In genomic region chr4:180091710-180092109, GRCh38 we compare ENCODE assay signal across 33 cellular contexts.
"Had no signal": no experiment of that assay in that cellular context is flagged by ENCODE, and none has a peak within 500 bp of the region (broad histone marks: within the 10 kb centered on the region; RNA-seq: fewer than 3 reads in every experiment).

No MANE protein-coding gene starts in this region.

- DNase-seq: hypothalamus; immature natural killer cell; kidney; left colon; left ventricle myocardium inferior; midbrain; mucosa of descending colon; naive thymus-derived CD4-positive, alpha-beta T cell; nucleus accumbens; pancreas; posterior cingulate gyrus; retina; right cardiac atrium; stimulated activated CD4-positive, alpha-beta T cell treated with anti-CD3 and anti-CD28 coated beads, Interleukin-12 subunit alpha, Interleukin-12 subunit beta, amount 100 ng/mL, for 4 hours; stimulated activated CD4-positive, alpha-beta T cell treated with anti-CD3 and anti-CD28 coated beads, Interleukin-15, amount 100 ng/mL, for 24 hours; stimulated activated CD4-positive, alpha-beta T cell treated with anti-CD3 and anti-CD28 coated beads, Interleukin-2, amount 100 ng/mL, for 24 hours; stimulated activated CD4-positive, alpha-beta T cell treated with anti-CD3 and anti-CD28 coated beads, Interleukin-4, amount 100 ng/mL, for 1 hour; stimulated activated naive B cell treated with anti-CD40 and anti-IgM and Interleukin-4, amounts not matched to agents 10 μg/mL and 1 μg/mL and 100 μg/mL, for 72 hours; stimulated activated naive CD8-positive, alpha-beta T cell treated with anti-CD3 and anti-CD28 coated beads, Interleukin-15, Interleukin-2, amounts not matched to agents 100 U/mL and 50 U/mL, for 24 hours; stomach; testis; thyroid gland; transverse colon; upper lobe of left lung had no signal

- H3K36me3 Mint-ChIP-seq: memory B cell; natural killer cell treated with Interleukin-12 subunit alpha and Interleukin-12 subunit beta and Interleukin-15 and Interleukin-18, amount 100 ng/mL, for 72 hours; stimulated activated naive B cell treated with anti-CD40 and anti-IgM and Interleukin-4, amounts not matched to agents 10 μg/mL and 1 μg/mL and 100 μg/mL, for 72 hours had no signal

- H3K27ac ChIP-seq: left ventricle myocardium inferior, pancreas, prostate gland, skin epidermis, stomach, testis, thyroid gland, transverse colon, upper lobe of left lung, vagina had no signal

- FAIRE-seq: islet of Langerhans had no signal

- H3K27me3 Mint-ChIP-seq: memory B cell; naive thymus-derived CD4-positive, alpha-beta T cell; natural killer cell treated with Interleukin-12 subunit alpha and Interleukin-12 subunit beta and Interleukin-15 and Interleukin-18, amount 100 ng/mL, for 72 hours; stimulated activated naive B cell treated with anti-CD40 and anti-IgM and Interleukin-4, amounts not matched to agents 10 μg/mL and 1 μg/mL and 100 μg/mL, for 72 hours had no signal

- H3K4me3 Mint-ChIP-seq: immature natural killer cell; memory B cell; naive thymus-derived CD4-positive, alpha-beta T cell; natural killer cell treated with Interleukin-12 subunit alpha and Interleukin-12 subunit beta and Interleukin-15 and Interleukin-18, amount 100 ng/mL, for 72 hours; neural crest cell; stimulated activated naive B cell treated with anti-CD40 and anti-IgM and Interleukin-4, amounts not matched to agents 10 μg/mL and 1 μg/mL and 100 μg/mL, for 72 hours had no signal

- H3K4me1 Mint-ChIP-seq: immature natural killer cell; memory B cell; naive thymus-derived CD4-positive, alpha-beta T cell; stimulated activated naive B cell treated with anti-CD40 and anti-IgM and Interleukin-4, amounts not matched to agents 10 μg/mL and 1 μg/mL and 100 μg/mL, for 72 hours had no signal

- H3K27ac Mint-ChIP-seq: immature natural killer cell; memory B cell; naive thymus-derived CD4-positive, alpha-beta T cell; natural killer cell treated with Interleukin-12 subunit alpha and Interleukin-12 subunit beta and Interleukin-15 and Interleukin-18, amount 100 ng/mL, for 72 hours; stimulated activated naive B cell treated with anti-CD40 and anti-IgM and Interleukin-4, amounts not matched to agents 10 μg/mL and 1 μg/mL and 100 μg/mL, for 72 hours had no signal

- ATAC-seq: left colon; mucosa of descending colon; naive thymus-derived CD4-positive, alpha-beta T cell; natural killer cell treated with Interleukin-12 subunit alpha and Interleukin-12 subunit beta and Interleukin-15 and Interleukin-18, amount 100 ng/mL, for 72 hours; pancreas; right cardiac atrium; sciatic nerve; stimulated activated naive B cell treated with anti-CD40 and anti-IgM and Interleukin-4, amounts not matched to agents 10 μg/mL and 1 μg/mL and 100 μg/mL, for 72 hours; stimulated activated naive CD8-positive, alpha-beta T cell treated with anti-CD3 and anti-CD28 coated beads, Interleukin-15, Interleukin-2, amounts not matched to agents 100 U/mL and 50 U/mL, for 24 hours had no signal

- H3K9me3 Mint-ChIP-seq: memory B cell, neural crest cell had no signal

- H3K4me3 ChIP-seq: left ventricle myocardium inferior, lung, mucosa of descending colon, pancreas, prostate gland, skin epidermis, stomach, testis, thyroid gland, transverse colon, upper lobe of left lung, vagina had no signal
